23 cellular contexts compared by ENCODE assay signal in genomic region chr2:238304116-238304515, GRCh38.
"Had no signal": no experiment of that assay in that cellular context is flagged by ENCODE, and none has a peak within 500 bp of the region (broad histone marks: within the 10 kb centered on the region; RNA-seq: fewer than 3 reads in every experiment).

No MANE protein-coding gene starts in this region.

- ATAC-seq: foreskin keratinocyte; gastroesophageal sphincter; heart left ventricle; lower lobe of right lung; naive thymus-derived CD8-positive, alpha-beta T cell; pancreas; right lobe of liver; stimulated activated memory B cell treated with anti-CD40 and anti-IgM and Interleukin-4, amounts not matched to agents 10 μg/mL and 1 μg/mL and 100 μg/mL, for 72 hours; stimulated activated naive CD8-positive, alpha-beta T cell treated with anti-CD3 and anti-CD28 coated beads, Interleukin-15, Interleukin-2, amounts not matched to agents 100 U/mL and 50 U/mL, for 24 hours had no signal

- H3K9me3 ChIP-seq: esophagus muscularis mucosa, gastroesophageal sphincter, heart left ventricle, left ventricle myocardium inferior, lower lobe of right lung, pancreas, right lobe of liver, testis, tibial nerve, vagina had no signal

- H3K4me3 ChIP-seq: coronary artery, esophagus muscularis mucosa, gastroesophageal sphincter, heart left ventricle, hepatocyte, left ventricle myocardium inferior, lower lobe of right lung, pancreas, right lobe of liver, testis, tibial nerve, vagina had no signal

- DNase-seq: dermis blood vessel endothelial cell; effector memory CD4-positive, alpha-beta T cell; foreskin keratinocyte; heart left ventricle; kidney glomerular epithelial cell; left colon; left ventricle myocardium inferior; lower lobe of right lung; naive thymus-derived CD8-positive, alpha-beta T cell; nephron progenitor cell; occipital lobe; stimulated activated CD4-positive, alpha-beta T cell treated with anti-CD3 and anti-CD28 coated beads, Interleukin-4, amount 100 ng/mL, for 4 hours; stimulated activated naive CD8-positive, alpha-beta T cell treated with anti-CD3 and anti-CD28 coated beads, Interleukin-15, Interleukin-2, amounts not matched to agents 100 U/mL and 50 U/mL, for 24 hours; testis had no signal

- H3K36me3 ChIP-seq: esophagus muscularis mucosa, gastroesophageal sphincter, heart left ventricle, left ventricle myocardium inferior, lower lobe of right lung, pancreas, right lobe of liver, tibial nerve, vagina had no signal

- H3K27ac ChIP-seq: coronary artery, esophagus muscularis mucosa, foreskin keratinocyte, gastroesophageal sphincter, heart left ventricle, hepatocyte, left ventricle myocardium inferior, lower lobe of right lung, pancreas, testis, tibial nerve, vagina had no signal

- H3K4me1 ChIP-seq: foreskin keratinocyte, gastroesophageal sphincter, heart left ventricle, left ventricle myocardium inferior had no signal

- H3K27me3 ChIP-seq: esophagus muscularis mucosa, gastroesophageal sphincter, heart left ventricle, hepatocyte, pancreas, right lobe of liver, testis, tibial nerve, vagina had no signal
